ENCODE assay signal across 8 cellular contexts in the genomic region with DNA sequence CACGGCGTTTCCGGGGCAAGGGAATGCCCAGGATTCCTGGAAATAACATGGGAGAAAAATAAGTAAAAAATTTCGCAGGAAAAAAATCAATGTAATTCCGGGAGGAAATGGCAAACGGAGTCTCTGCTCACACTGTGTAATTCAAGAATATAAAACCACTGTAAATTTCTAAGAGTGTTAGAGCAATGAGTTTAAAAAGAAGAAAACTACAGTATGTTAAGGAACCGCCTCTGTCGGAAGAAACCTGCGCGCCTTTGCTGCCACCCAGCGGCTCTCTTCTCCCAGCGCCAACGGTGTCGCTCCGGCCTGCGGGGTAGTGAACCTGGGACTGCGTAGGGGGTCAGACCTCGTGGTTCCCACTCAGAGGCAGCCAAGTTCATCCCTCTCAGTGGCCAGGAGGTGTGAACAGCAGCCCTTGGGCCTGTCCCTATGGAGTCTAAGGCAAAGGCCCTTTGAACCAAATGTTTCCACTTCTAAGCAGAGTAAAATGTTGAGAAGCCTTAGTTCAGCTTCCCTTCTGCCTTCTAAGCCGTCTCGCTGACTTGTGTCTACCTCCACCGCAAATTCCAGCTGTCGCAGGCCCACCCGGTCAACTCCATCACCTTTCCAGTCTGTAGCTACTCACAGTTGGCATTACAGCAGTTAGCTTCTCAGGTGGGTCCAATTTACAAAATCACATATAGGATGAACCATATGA. TPM values are rescaled to one million over a fixed set of nuclear protein-coding genes. Genes with fewer than 3 reads are reported as not detected.
DNase-seq lines count a peak whose midpoint lies in the region; ATAC-seq and TF ChIP-seq lines count a peak whose summit lies in the region.

No MANE protein-coding gene starts in this region.

- peak; percentile 56 for ATAC-seq in HG02970 (IDR thresholded peaks at IDR 0.05; ENCODE audit: low FRiP score, unreplicated experiment)

- no peaks in the 10 kb centered on the region for H3K36me3 ChIP-seq in hepatocyte (replicated peaks; ENCODE audit: insufficient read depth, low read depth)

- H3K9me3 ChIP-seq in hepatocyte (ENCODE audit: low read depth), result no peaks in the 10 kb centered on the region

- H2AFZ ChIP-seq in hepatocyte, result peak overlapping the region; percentile 93

- no peaks in the 10 kb centered on the region for H4K20me1 ChIP-seq in hepatocyte (ENCODE audit: insufficient read depth, poor library complexity, severe bottlenecking)

- no peaks in the 10 kb centered on the region for H3K9me2 ChIP-seq in hepatocyte (replicated peaks; ENCODE audit: insufficient read depth)

- peak overlapping the region; percentile 71 for H3K4me2 ChIP-seq in hepatocyte

- H3K4me3 ChIP-seq in astrocyte of the cerebellum (ENCODE audit: low read depth, low read length) (peak overlapping the region; percentile 86), hepatocyte (peak overlapping the region; percentile 77), retinal pigment epithelial cell (ENCODE audit: low read length) (peak overlapping the region; percentile 91)

- peak overlapping the region; percentile 97 for H3K27ac ChIP-seq in hepatocyte

- DNase-seq in NCI-H187 (lab: John Stamatoyannopoulos, UW) (peak; percentile 10 to 23), NCI-H187 treated with DMSO at 0.1 percent for 48 hours (lab: John Stamatoyannopoulos, UW) (no peak), NCI-H1694 (lab: John Stamatoyannopoulos, UW) (peak; percentile 67), T-helper 9 cell (peak; percentile 78), astrocyte of the cerebellum (ENCODE audit: low read depth) (peak; percentile 49), hepatocyte (ENCODE audit: low spot score) (peak; percentile 92), retinal pigment epithelial cell (ENCODE audit: low read depth) (no peak)

- H3K27me3 ChIP-seq in hepatocyte, result no peaks in the 10 kb centered on the region

- peaks cover 6% of the 10 kb centered on the region for H3K4me1 ChIP-seq in hepatocyte (ENCODE audit: insufficient read depth)

- peak; percentile 91 for TF ChIP-seq CTCF in astrocyte of the cerebellum (IDR thresholded peaks at IDR 0.05; ENCODE audit: low read depth, low read length, missing control alignments)
- peak; percentile 96 for TF ChIP-seq CTCF in hepatocyte (IDR thresholded peaks at IDR 0.05; ENCODE audit: poor library complexity)
- TF ChIP-seq CTCF in retinal pigment epithelial cell (conservative IDR thresholded peaks at IDR 0.05; ENCODE audit: low read depth, low read length), result peak; percentile 93

- in situ Hi-C loops in astrocyte of the cerebellum (cut with HindIII; ENCODE audit: low sequenced_read_pairs), result no loop called here

- WGBS in hepatocyte (ENCODE audit: low lambda C conversion rate, missing lambda C conversion rate), result 20% methylated on average over 23 of the region's 23 CpGs

- peaks cover 35% of the 10 kb centered on the region for H3K79me2 ChIP-seq in hepatocyte

RNA-seq across cellular contexts. Expression of gene RAB27A, which starts 0.9 kb away (rescaled TPM):
- total RNA-seq in hepatocyte, result 13.1 and 16.6 TPM in 2 replicates
- 10.5 and 15.9 TPM in 2 replicates for polyA plus RNA-seq in hepatocyte

RNA-seq across cellular contexts. Expression of gene PIGBOS1, which starts 28.4 kb away (rescaled TPM):
- 32.8 and 35.0 TPM in 2 replicates for total RNA-seq in hepatocyte
- 21.7 and 24.8 TPM in 2 replicates for polyA plus RNA-seq in hepatocyte

RNA-seq across cellular contexts. Expression of gene PIGB, which starts 28.5 kb away (rescaled TPM):
- 9.0 and 12.1 TPM in 2 replicates for total RNA-seq in hepatocyte
- polyA plus RNA-seq in hepatocyte, result 13.5 and 16.9 TPM in 2 replicates

Comparison
In these comparisons a context has a peak if more than half of its experiments do, and no peak if none do; other contexts are left out.
1. DNase-seq: peak in NCI-H187 (2 of 2), NCI-H1694 (single experiment), T-helper 9 cell (single experiment), astrocyte of the cerebellum (single experiment) and hepatocyte (single experiment); none in NCI-H187 treated with DMSO at 0.1 percent for 48 hours (single experiment) and retinal pigment epithelial cell (single experiment).
2. Peak in every context shown above with its lines, with median percentiles within 50 percentile points of each other: H3K4me3 ChIP-seq and CTCF ChIP-seq.